ENCODE assay signal across 23 cellular contexts in genomic region chr6:21357262-21357661, GRCh38.
DNase-seq lines count a peak whose midpoint lies in the region; ATAC-seq and TF ChIP-seq lines count a peak whose summit lies in the region.
"Had no signal": no experiment of that assay in that cellular context is flagged by ENCODE, and none has a peak within 500 bp of the region (broad histone marks: within the 10 kb centered on the region; RNA-seq: fewer than 3 reads in every experiment).

No MANE protein-coding gene starts in this region.

- no peaks in the 10 kb centered on the region for H4K20me1 ChIP-seq in OCI-LY3 (ENCODE audit: insufficient read depth, low read length)
- H4K20me1 ChIP-seq in SK-N-SH (ENCODE audit: insufficient read depth): no peaks in the 10 kb centered on the region

- ATAC-seq in esophagus mucosa: peak; percentile 28
- ATAC-seq in stimulated activated effector memory CD8-positive, alpha-beta T cell treated with anti-CD3 and anti-CD28 coated beads, Interleukin-12 subunit alpha, Interleukin-12 subunit beta, amount 100 ng/mL, for 72 hours: peak; percentile 20
- no peak for ATAC-seq in GM18505 (IDR thresholded peaks at IDR 0.05; ENCODE audit: unreplicated experiment)
- ATAC-seq: CD8-positive, alpha-beta T cell had no signal

- H3K9me2 ChIP-seq in SK-N-SH: no peaks in the 10 kb centered on the region

- H3K4me1 ChIP-seq in BE2C (peaks cover 9% of the 10 kb centered on the region), OCI-LY3 (ENCODE audit: low read length) (peaks cover 66% of the 10 kb centered on the region), SK-N-SH (ENCODE audit: control insufficient read depth in 1 of 2, insufficient read depth in 2 of 2, low read depth in 1 of 2, low read length in 1 of 2) (no peaks in the 10 kb centered on the region; a peak in 1 of 4 replicates)
- H3K4me1 ChIP-seq: SJSA1 had no signal

- no peaks in the 10 kb centered on the region for H3K9me3 Mint-ChIP-seq in stimulated activated effector memory CD8-positive, alpha-beta T cell treated with anti-CD3 and anti-CD28 coated beads, Interleukin-12 subunit alpha, Interleukin-12 subunit beta, amount 100 ng/mL, for 72 hours
- H3K9me3 Mint-ChIP-seq: CD8-positive, alpha-beta T cell; H9 had no signal

- H2AFZ ChIP-seq in OCI-LY3 (ENCODE audit: low read depth, low read length) (peak overlapping the region; percentile 91; the same call in 1 of the 2 replicates), SK-N-SH (ENCODE audit: low read depth) (no peak overlapping the region)
- H2AFZ ChIP-seq: GM23248, PC-9 had no signal

- H3K27me3 ChIP-seq in BE2C (no peaks in the 10 kb centered on the region), OCI-LY3 (ENCODE audit: low read depth, low read length) (no peaks in the 10 kb centered on the region), SK-N-SH (ENCODE audit: insufficient read depth) (no peaks in the 10 kb centered on the region)
- H3K27me3 ChIP-seq: MG63, SJSA1 had no signal

- TF ChIP-seq POLR2A in GM18505 (IDR thresholded peaks at IDR 0.05; ENCODE audit: borderline replicate concordance, extremely low read depth, insufficient read depth, insufficient read length): no peak

- H3K4me3 ChIP-seq in BE2C (ENCODE audit: low read depth, low read length): no peak overlapping the region
- peak overlapping the region; percentile 38; the same call in 1 of the 2 replicates for H3K4me3 ChIP-seq in OCI-LY3 (ENCODE audit: low read length)
- no peak overlapping the region for H3K4me3 ChIP-seq in SK-N-SH (ENCODE audit: low read depth in 2 of 2, low read length in 1 of 2)
- H3K4me3 ChIP-seq: GM23248, MG63, PC-9, SJSA1 had no signal

- H3K27ac Mint-ChIP-seq in stimulated activated effector memory CD8-positive, alpha-beta T cell treated with anti-CD3 and anti-CD28 coated beads, Interleukin-12 subunit alpha, Interleukin-12 subunit beta, amount 100 ng/mL, for 72 hours: no peak overlapping the region
- H3K27ac Mint-ChIP-seq: CD8-positive, alpha-beta T cell had no signal

- peak overlapping the region; percentile 60; the same call in 1 of the 2 replicates for H3K9ac ChIP-seq in OCI-LY3 (ENCODE audit: low read length)
- no peak overlapping the region for H3K9ac ChIP-seq in SK-N-SH
- H3K9ac ChIP-seq: GM23248 had no signal

- no peaks in the 10 kb centered on the region for H3K9me3 ChIP-seq in BE2C
- no peaks in the 10 kb centered on the region for H3K9me3 ChIP-seq in OCI-LY3 (ENCODE audit: insufficient read depth, low read length)
- H3K9me3 ChIP-seq in SK-N-SH: no peaks in the 10 kb centered on the region
- H3K9me3 ChIP-seq: MG63, SJSA1 had no signal

- no peak for TF ChIP-seq RAD21 in SK-N-SH (IDR thresholded peaks at IDR 0.05; ENCODE audit: low read length)

- H3K36me3 Mint-ChIP-seq in stimulated activated effector memory CD8-positive, alpha-beta T cell treated with anti-CD3 and anti-CD28 coated beads, Interleukin-12 subunit alpha, Interleukin-12 subunit beta, amount 100 ng/mL, for 72 hours: no peaks in the 10 kb centered on the region
- H3K36me3 Mint-ChIP-seq: CD8-positive, alpha-beta T cell had no signal

- TF ChIP-seq EP300 in SK-N-SH (IDR thresholded peaks at IDR 0.05; ENCODE audit: borderline replicate concordance in 1 of 2, low read depth in 1 of 2, low read length in 1 of 2): no peak

- 87% methylated on average over 8 of the region's 8 CpGs for WGBS in SK-N-SH (ENCODE audit: low lambda C conversion rate)

- H3K79me2 ChIP-seq in OCI-LY3 (ENCODE audit: low read length) (no peaks in the 10 kb centered on the region), SK-N-SH (ENCODE audit: insufficient read depth) (no peaks in the 10 kb centered on the region)

- CTCF ChIA-PET in SK-N-SH (lab: Yijun Ruan, JAX): no interaction called here

- peak overlapping the region; percentile 53 for H3K4me2 ChIP-seq in OCI-LY3 (ENCODE audit: low read length)
- H3K4me2 ChIP-seq in SK-N-SH: no peak overlapping the region
- H3K4me2 ChIP-seq: PC-9 had no signal

- H3K27ac ChIP-seq in OCI-LY3 (ENCODE audit: low read length): peak overlapping the region; percentile 79
- no peak overlapping the region for H3K27ac ChIP-seq in SK-N-SH (ENCODE audit: low read depth in 2 of 2, low read length in 1 of 2)
- H3K27ac ChIP-seq: GM23248, PC-9, SJSA1 had no signal

- H3F3A ChIP-seq in SK-N-SH (replicated peaks; ENCODE audit: insufficient read depth): no peaks in the 10 kb centered on the region

- DNase-seq in BE2C (peak; percentile 65), AML-193 (lab: John Stamatoyannopoulos, UW) (no peak), SK-N-SH (no peak)
- DNase-seq in stimulated activated effector memory CD8-positive, alpha-beta T cell treated with anti-CD3 and anti-CD28 coated beads, Interleukin-12 subunit alpha, Interleukin-12 subunit beta, amount 100 ng/mL, for 72 hours (ENCODE audit: low spot score in 2 of 2): no peak
- DNase-seq: CD8-positive, alpha-beta T cell; DMS 273 treated with DMSO at 0.1 percent for 48 hours; DMS79; GM23248; H9; KG1; MG63; NCI-H1105 treated with DMSO at 0.1 percent for 48 hours; NCI-H1930; NCI-H2107; NCI-H446; NCI-H524 treated with DMSO at 0.1 percent for 48 hours; NCI-H774; PC-9; Right ventricle myocardium superior had no signal

- TF ChIP-seq CTCF in BE2C (IDR thresholded peaks at IDR 0.05; ENCODE audit: low read depth, low read length) (no peak), OCI-LY3 (IDR thresholded peaks at IDR 0.05; ENCODE audit: low read depth, low read length) (no peak), SK-N-SH (IDR thresholded peaks at IDR 0.05) (no peak)

- no peak overlapping the region for H3K4me3 Mint-ChIP-seq in stimulated activated effector memory CD8-positive, alpha-beta T cell treated with anti-CD3 and anti-CD28 coated beads, Interleukin-12 subunit alpha, Interleukin-12 subunit beta, amount 100 ng/mL, for 72 hours
- H3K4me3 Mint-ChIP-seq: CD8-positive, alpha-beta T cell; H9 had no signal

- POLR2A ChIA-PET in SK-N-SH (lab: Yijun Ruan, JAX): no interaction called here

- no peaks in the 10 kb centered on the region for H3K36me3 ChIP-seq in BE2C
- no peaks in the 10 kb centered on the region for H3K36me3 ChIP-seq in OCI-LY3 (replicated peaks; ENCODE audit: low read depth, low read length)
- H3K36me3 ChIP-seq in SK-N-SH (replicated peaks in 1 of 2; ENCODE audit: control insufficient read depth in 1 of 2, insufficient read depth in 2 of 2, low read length in 1 of 2): no peaks in the 10 kb centered on the region
- H3K36me3 ChIP-seq: MG63, SJSA1 had no signal

- no peaks in the 10 kb centered on the region for H3K4me1 Mint-ChIP-seq in stimulated activated effector memory CD8-positive, alpha-beta T cell treated with anti-CD3 and anti-CD28 coated beads, Interleukin-12 subunit alpha, Interleukin-12 subunit beta, amount 100 ng/mL, for 72 hours

TF ChIP-seq in SK-N-SH, 30 proteins besides CTCF, POLR2A, EP300 and RAD21 (continues in another document):
- no peak for TF ChIP-seq SMC3 (IDR thresholded peaks at IDR 0.05; ENCODE audit: low read depth, low read length)
- TF ChIP-seq MXI1 (IDR thresholded peaks at IDR 0.05; ENCODE audit: low read depth, low read length): no peak
- no peak for TF ChIP-seq ZBTB33 (IDR thresholded peaks at IDR 0.05; ENCODE audit: borderline replicate concordance, low read depth)
- no peak for TF ChIP-seq NFIC (IDR thresholded peaks at IDR 0.05; ENCODE audit: borderline replicate concordance)
- no peak for TF ChIP-seq RFX5 (IDR thresholded peaks at IDR 0.05; ENCODE audit: low read length)
- TF ChIP-seq TCF12 (IDR thresholded peaks at IDR 0.05): no peak
- no peak for TF ChIP-seq USF1 (IDR thresholded peaks at IDR 0.05; ENCODE audit: borderline replicate concordance, low read depth)
- no peak for TF ChIP-seq EZH2phosphoT487 (IDR thresholded peaks at IDR 0.05; ENCODE audit: borderline replicate concordance, low read depth)
- no peak for TF ChIP-seq MEF2A (IDR thresholded peaks at IDR 0.05; ENCODE audit: borderline replicate concordance, low read depth)
- TF ChIP-seq PBX3 (IDR thresholded peaks at IDR 0.05): no peak
- TF ChIP-seq RXRA (IDR thresholded peaks at IDR 0.05; ENCODE audit: borderline replicate concordance, low read depth): no peak
- TF ChIP-seq TEAD4 (IDR thresholded peaks at IDR 0.05; ENCODE audit: borderline replicate concordance, insufficient read depth): no peak
- no peak for TF ChIP-seq FOXJ3 (CRISPR knock-in tag; IDR thresholded peaks at IDR 0.05)
